29 cellular contexts compared by ENCODE assay signal in genomic region chr15:67914028-67914427, GRCh38.
A peak's percentile ranks its signal among the peaks of the same experiment; 100 is the strongest.
DNase-seq lines count a peak whose midpoint lies in the region; ATAC-seq and TF ChIP-seq lines count a peak whose summit lies in the region.
"Had no signal": no experiment of that assay in that cellular context is flagged by ENCODE, and none has a peak within 500 bp of the region (broad histone marks: within the 10 kb centered on the region; RNA-seq: fewer than 3 reads in every experiment).

No MANE protein-coding gene starts in this region.

- TF ChIP-seq CTCF in WTC11 (IDR thresholded peaks at IDR 0.05) = no peak
- no peak for TF ChIP-seq CTCF in gastroesophageal sphincter (IDR thresholded peaks at IDR 0.05)
- no peak for TF ChIP-seq CTCF in prostate gland (IDR thresholded peaks at IDR 0.05)
- no peak for TF ChIP-seq CTCF in upper lobe of right lung (IDR thresholded peaks at IDR 0.05)

- ATAC-seq in WTC11 = no peak
- ATAC-seq in gastroesophageal sphincter = no peak
- ATAC-seq in upper lobe of right lung = no peak
- no peak for ATAC-seq in GM18502 (IDR thresholded peaks at IDR 0.05; ENCODE audit: poor library complexity, unreplicated experiment)
- ATAC-seq: CD8-positive, alpha-beta T cell; esophagus mucosa; HCT116; naive thymus-derived CD8-positive, alpha-beta T cell had no signal

- no peak overlapping the region for H3K4me3 Mint-ChIP-seq in WTC11
- H3K4me3 Mint-ChIP-seq: activated CD4-positive, alpha-beta T cell treated with anti-CD3 and anti-CD28 coated beads, Interleukin-2, amount 10 ng/mL, durations not matched to agents 7 days and 5 days; activated naive CD4-positive, alpha-beta T cell treated with anti-CD3 and anti-CD28 coated beads, Interleukin-2, amount 50 U/mL, for 24 hours; activated T-helper 1 cell treated with anti-CD3 and anti-CD28 coated beads, Interleukin-12 subunit alpha, Interleukin-12 subunit beta, Interleukin-2, Interleukin-4 antibody, amounts not matched to agents 30 ng/mL and 10 ng/mL and 1 ng/mL, durations not matched to agents 14 hours and 24 hours and 36 hours; CD8-positive, alpha-beta T cell; naive thymus-derived CD8-positive, alpha-beta T cell; T-helper 1 cell treated with Interleukin-12 subunit alpha and Interleukin-12 subunit beta and Interleukin-4 antibody, amounts not matched to agents 30 μg/mL and 1 μg/mL, for 36 hours had no signal

- TF ChIP-seq POLR2A in gastroesophageal sphincter (IDR thresholded peaks at IDR 0.05) (no peak), prostate gland (IDR thresholded peaks at IDR 0.05) (no peak)

- H3K27me3 Mint-ChIP-seq in WTC11 (ENCODE audit: low read depth) = no peaks in the 10 kb centered on the region
- H3K27me3 Mint-ChIP-seq: activated naive CD4-positive, alpha-beta T cell treated with anti-CD3 and anti-CD28 coated beads, Interleukin-2, amount 50 U/mL, for 24 hours had no signal

- peaks cover 21 to 67% (median 27%) of the 10 kb centered on the region in 3 donors for H3K4me1 ChIP-seq in gastroesophageal sphincter
- H3K4me1 ChIP-seq in prostate gland (replicated peaks) = peaks cover 17% of the 10 kb centered on the region
- H3K4me1 ChIP-seq in upper lobe of right lung = peaks cover 17% of the 10 kb centered on the region

- CTCF ChIA-PET in WTC11 (lab: Charles Lee) = interaction anchor here (2.3 kb wide), 1 partner anchor 51 kb away, joined by 10 read pairs; no protein-coding TSS in a partner anchor

- TF ChIP-seq EP300 in gastroesophageal sphincter (IDR thresholded peaks at IDR 0.05) = no peak

- peaks cover 26% of the 10 kb centered on the region for H3K9me3 Mint-ChIP-seq in WTC11

- POLR2A ChIA-PET in WTC11 (lab: Charles Lee) = no interaction called here

- peaks cover 0 to 7% (median 0%) of the 10 kb centered on the region in 3 donors for H3K9me3 ChIP-seq in gastroesophageal sphincter
- H3K9me3 ChIP-seq in prostate gland = no peaks in the 10 kb centered on the region
- H3K9me3 ChIP-seq in upper lobe of right lung = no peaks in the 10 kb centered on the region

- H3K27ac ChIP-seq in gastroesophageal sphincter (peak overlapping the region in 3 of 4 donors; percentile 80 to 95 (median 83)), prostate gland (peak overlapping the region; percentile 84 to 85), upper lobe of right lung (peak overlapping the region; percentile 83)
- H3K27ac ChIP-seq: SJCRH30 had no signal

- H3K4me1 Mint-ChIP-seq in WTC11 = peaks cover 43% of the 10 kb centered on the region
- H3K4me1 Mint-ChIP-seq: activated CD4-positive, alpha-beta T cell treated with anti-CD3 and anti-CD28 coated beads, Interleukin-2, amount 10 ng/mL, durations not matched to agents 7 days and 5 days; activated naive CD4-positive, alpha-beta T cell treated with anti-CD3 and anti-CD28 coated beads, Interleukin-2, amount 50 U/mL, for 24 hours; naive thymus-derived CD8-positive, alpha-beta T cell had no signal

- no peak overlapping the region for H3K4me3 ChIP-seq in gastroesophageal sphincter
- H3K4me3 ChIP-seq in prostate gland = no peak overlapping the region
- no peak overlapping the region for H3K4me3 ChIP-seq in upper lobe of right lung
- H3K4me3 ChIP-seq: SJCRH30, spleen had no signal

- H3K27me3 ChIP-seq in gastroesophageal sphincter (no peaks in the 10 kb centered on the region), prostate gland (replicated peaks; ENCODE audit: insufficient read depth) (no peaks in the 10 kb centered on the region), upper lobe of right lung (no peaks in the 10 kb centered on the region)
- H3K27me3 ChIP-seq: SJCRH30, spleen, upper lobe of left lung had no signal

- intact Hi-C loops in prostate gland (cut with DNase I) = loop anchor here (2.0 kb wide), 1 partner anchor 51 kb away; no protein-coding TSS in a partner anchor
- intact Hi-C loops in upper lobe of right lung (cut with DNase I) = no loop called here

- no peak for DNase-seq in WTC11 (ENCODE audit: low spot score)
- DNase-seq in prostate gland (ENCODE audit: low spot score) = no peak
- no peak for DNase-seq in upper lobe of right lung
- DNase-seq in ecto neural progenitor cell (ENCODE audit: low spot score) = no peak
- no peak for DNase-seq in activated CD4-positive, alpha-beta T cell treated with anti-CD3 and anti-CD28 coated beads for 1 hour
- DNase-seq: activated CD4-positive, alpha-beta T cell treated with anti-CD3 and anti-CD28 coated beads, Interleukin-2, amount 10 ng/mL, durations not matched to agents 7 days and 5 days; aorta; CD8-positive, alpha-beta T cell; cerebellar nuclear complex; effector CD8-positive, alpha-beta T cell; GDM1; KG1; kidney glomerular epithelial cell; mesenchymal stem cell; naive thymus-derived CD8-positive, alpha-beta T cell; NCI-H1436 treated with DMSO at 0.1 percent for 48 hours; NCI-H524; SJCRH30; spleen; stimulated activated CD4-positive, alpha-beta T cell treated with anti-CD3 and anti-CD28 coated beads, Interleukin-4, amount 100 ng/mL, for 1 hour; stimulated activated naive CD4-positive, alpha-beta T cell treated with Interleukin-2 at 50 U/mL for 16 hours; upper lobe of left lung had no signal

- WGBS in gastroesophageal sphincter (ENCODE audit: low coverage in 1 of 2), 2 donors = 78 to 100% methylated on average over 1 of the region's 1 CpG
- WGBS in prostate gland = 77% methylated on average over 1 of the region's 1 CpG

- H3K27ac Mint-ChIP-seq in WTC11 = no peak overlapping the region
- H3K27ac Mint-ChIP-seq: activated CD4-positive, alpha-beta T cell treated with anti-CD3 and anti-CD28 coated beads, Interleukin-2, amount 10 ng/mL, durations not matched to agents 7 days and 5 days; activated naive CD4-positive, alpha-beta T cell treated with anti-CD3 and anti-CD28 coated beads, Interleukin-2, amount 50 U/mL, for 24 hours; activated T-helper 1 cell treated with anti-CD3 and anti-CD28 coated beads, Interleukin-12 subunit alpha, Interleukin-12 subunit beta, Interleukin-2, Interleukin-4 antibody, amounts not matched to agents 30 ng/mL and 10 ng/mL and 1 ng/mL, durations not matched to agents 14 hours and 24 hours and 36 hours; CD8-positive, alpha-beta T cell; T-helper 1 cell treated with Interleukin-12 subunit alpha and Interleukin-12 subunit beta and Interleukin-4 antibody, amounts not matched to agents 30 μg/mL and 1 μg/mL, for 36 hours had no signal

- H3K36me3 Mint-ChIP-seq in WTC11 = peaks cover 15% of the 10 kb centered on the region
- H3K36me3 Mint-ChIP-seq: CD8-positive, alpha-beta T cell had no signal

- H3K36me3 ChIP-seq in gastroesophageal sphincter = no peaks in the 10 kb centered on the region
- H3K36me3 ChIP-seq in prostate gland = no peaks in the 10 kb centered on the region
- no peaks in the 10 kb centered on the region for H3K36me3 ChIP-seq in upper lobe of right lung
- H3K36me3 ChIP-seq: SJCRH30, spleen, upper lobe of left lung had no signal

TF ChIP-seq in WTC11, 78 proteins besides CTCF, POLR2A, EP300 and RAD21:
- TF ChIP-seq SOX15 (CRISPR knock-in tag; IDR thresholded peaks at IDR 0.05) (no peak), GABPB1 (CRISPR knock-in tag; IDR thresholded peaks at IDR 0.05) (0 out of 2 replicates have a peak, but pooled peaks have one; percentile 23), FOXJ3 (CRISPR knock-in tag; IDR thresholded peaks at IDR 0.05; ENCODE audit: borderline replicate concordance) (no peak)
